1 cellular context compared by ENCODE assay signal in genomic region chr3:18751514-18751913, GRCh38.
TF ChIP-seq lines count a peak whose summit lies in the region.

No MANE protein-coding gene starts in this region.

TF ChIP-seq in neural cell, 6 proteins besides CTCF, POLR2A, EP300 and RAD21 (continued from another document):
- TF ChIP-seq REST (IDR thresholded peaks at IDR 0.05; ENCODE audit: borderline replicate concordance) = no peak
- TF ChIP-seq MXI1 (conservative IDR thresholded peaks at IDR 0.05; ENCODE audit: poor library complexity, severe bottlenecking) = no peak
- TF ChIP-seq EZH2 (IDR thresholded peaks at IDR 0.05; ENCODE audit: borderline replicate concordance, insufficient read depth, low read length, poor library complexity, severe bottlenecking) = no peak
